ENCODE assay signal across 8 cellular contexts in the genomic region with DNA sequence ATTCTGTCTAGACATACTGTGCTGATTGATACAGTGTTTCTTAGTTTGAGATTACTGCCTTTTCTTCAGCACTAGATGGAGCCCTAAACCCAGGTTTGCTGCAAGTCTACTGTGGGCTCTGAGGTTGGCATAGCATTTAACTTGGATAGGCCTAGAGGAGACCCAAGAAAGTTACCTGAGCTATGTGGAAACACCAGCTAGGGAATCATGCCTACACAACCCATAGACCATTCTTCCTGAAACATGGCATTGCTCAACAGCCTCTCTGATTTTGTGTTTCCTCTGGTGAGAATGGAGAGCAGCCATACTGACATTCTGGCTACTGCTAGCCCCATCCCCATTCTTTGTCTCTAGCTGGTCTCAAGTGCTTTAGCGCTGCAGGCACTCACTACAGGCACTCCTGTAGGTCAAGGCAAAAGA.
A peak's percentile ranks its signal among the peaks of the same experiment; 100 is the strongest.
DNase-seq lines count a peak whose midpoint lies in the region; ATAC-seq, FAIRE-seq and TF ChIP-seq lines count a peak whose summit lies in the region.

No MANE protein-coding gene starts in this region.

- no peaks in the 10 kb centered on the region for H3K36me3 Mint-ChIP-seq in nephron progenitor cell (ENCODE audit: low read depth)
- H3K36me3 Mint-ChIP-seq in activated CD4-positive, alpha-beta T cell treated with anti-CD3 and anti-CD28 coated beads, Interleukin-2, amount 10 ng/mL, durations not matched to agents 7 days and 5 days (ENCODE audit: low read depth), result no peaks in the 10 kb centered on the region

- H3K4me1 Mint-ChIP-seq in nephron progenitor cell, result no peaks in the 10 kb centered on the region
- H3K4me1 Mint-ChIP-seq in activated CD4-positive, alpha-beta T cell treated with anti-CD3 and anti-CD28 coated beads, Interleukin-2, amount 10 ng/mL, durations not matched to agents 7 days and 5 days, result no peaks in the 10 kb centered on the region

- H3K4me3 Mint-ChIP-seq in nephron progenitor cell, result no peak overlapping the region
- no peak overlapping the region for H3K4me3 Mint-ChIP-seq in activated CD4-positive, alpha-beta T cell treated with anti-CD3 and anti-CD28 coated beads, Interleukin-2, amount 10 ng/mL, durations not matched to agents 7 days and 5 days

- H3K27ac Mint-ChIP-seq in nephron progenitor cell, result no peak overlapping the region
- no peak overlapping the region for H3K27ac Mint-ChIP-seq in activated CD4-positive, alpha-beta T cell treated with anti-CD3 and anti-CD28 coated beads, Interleukin-2, amount 10 ng/mL, durations not matched to agents 7 days and 5 days

- TF ChIP-seq CTCF in bronchial epithelial cell (IDR thresholded peaks at IDR 0.05; ENCODE audit: insufficient read depth, low read length, severe bottlenecking), result peak; percentile 67
- TF ChIP-seq CTCF in nephron progenitor cell (IDR thresholded peaks at IDR 0.05), result peak; percentile 44

- CTCF ChIA-PET in activated CD4-positive, alpha-beta T cell treated with anti-CD3 and anti-CD28 coated beads, Interleukin-2, amount 10 ng/mL, durations not matched to agents 7 days and 5 days (lab: Charles Lee), result no interaction called here

- H3K27me3 Mint-ChIP-seq in nephron progenitor cell (ENCODE audit: low read depth, poor library complexity), result peaks cover 4% of the 10 kb centered on the region
- H3K27me3 Mint-ChIP-seq in activated CD4-positive, alpha-beta T cell treated with anti-CD3 and anti-CD28 coated beads, Interleukin-2, amount 10 ng/mL, durations not matched to agents 7 days and 5 days, result no peaks in the 10 kb centered on the region

- POLR2A ChIA-PET in activated CD4-positive, alpha-beta T cell treated with anti-CD3 and anti-CD28 coated beads, Interleukin-2, amount 10 ng/mL, durations not matched to agents 7 days and 5 days (lab: Charles Lee), result no interaction called here

- no peak overlapping the region for H3K4me3 ChIP-seq in bronchial epithelial cell (ENCODE audit: low read depth, low read length)

- no peaks in the 10 kb centered on the region for H3K36me3 ChIP-seq in bronchial epithelial cell (ENCODE audit: control insufficient read depth, insufficient read depth, low read length)

- peak; percentile 40 for FAIRE-seq in bronchial epithelial cell (lab: Jason Lieb, UNC)

- no peaks in the 10 kb centered on the region for H3K27me3 ChIP-seq in bronchial epithelial cell (ENCODE audit: control insufficient read depth, insufficient read depth, low read length)

- peak; percentile 41 to 59 for DNase-seq in AML-193 (lab: John Stamatoyannopoulos, UW)
- peak; percentile 6 for DNase-seq in NCI-H345 (lab: John Stamatoyannopoulos, UW)
- DNase-seq in bronchial epithelial cell (ENCODE audit: low read depth), result peak; percentile 72
- no peak for DNase-seq in nephron progenitor cell
- no peak for DNase-seq in activated CD4-positive, alpha-beta T cell treated with anti-CD3 and anti-CD28 coated beads, Interleukin-2, amount 10 ng/mL, durations not matched to agents 7 days and 5 days
- DNase-seq in activated T-cell treated with anti-CD3 and anti-CD28 coated beads, Interleukin-2, amount 50 U/mL, for 1 hour, result no peak

- H3K9me3 Mint-ChIP-seq in nephron progenitor cell, result peaks cover 9% of the 10 kb centered on the region
- H3K9me3 Mint-ChIP-seq in activated CD4-positive, alpha-beta T cell treated with anti-CD3 and anti-CD28 coated beads, Interleukin-2, amount 10 ng/mL, durations not matched to agents 7 days and 5 days, result no peaks in the 10 kb centered on the region

- ATAC-seq in GM18511 (IDR thresholded peaks at IDR 0.05; ENCODE audit: unreplicated experiment) (peak; percentile 92), HG02970 (IDR thresholded peaks at IDR 0.05; ENCODE audit: low FRiP score, unreplicated experiment) (peak; percentile 61)

Comparison
In these comparisons a context has a peak if more than half of its experiments do, and no peak if none do; other contexts are left out.
1. DNase-seq: peak in AML-193 (2 of 2), NCI-H345 (single experiment) and bronchial epithelial cell (single experiment); none in nephron progenitor cell (single experiment), activated CD4-positive, alpha-beta T cell treated with anti-CD3 and anti-CD28 coated beads, Interleukin-2, amount 10 ng/mL, durations not matched to agents 7 days and 5 days (single experiment) and activated T-cell treated with anti-CD3 and anti-CD28 coated beads, Interleukin-2, amount 50 U/mL, for 1 hour (single experiment).